ENCODE assay signal across 24 cellular contexts in the genomic region with DNA sequence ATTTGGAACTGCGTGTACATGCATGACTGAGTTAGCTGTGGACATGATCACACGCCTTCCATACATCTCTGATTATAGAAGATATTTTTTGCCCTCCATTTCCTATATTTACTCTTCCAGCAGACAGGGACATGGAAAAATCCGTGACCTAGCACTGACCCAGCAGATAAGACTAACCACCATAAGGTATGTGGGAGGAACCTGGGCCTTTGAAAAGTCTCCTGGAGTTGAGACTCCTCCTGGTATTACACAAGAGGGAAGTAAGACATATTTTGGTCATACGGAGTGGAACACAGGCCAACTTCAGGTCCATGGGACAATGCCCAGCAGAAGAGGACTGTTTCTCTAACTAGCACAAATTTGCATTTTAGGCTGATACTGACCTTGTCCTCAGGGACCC. TPM values are rescaled to one million over a fixed set of nuclear protein-coding genes. Genes with fewer than 3 reads are reported as not detected.
A peak's percentile ranks its signal among the peaks of the same experiment; 100 is the strongest.
DNase-seq lines count a peak whose midpoint lies in the region; ATAC-seq, FAIRE-seq and TF ChIP-seq lines count a peak whose summit lies in the region.
"Had no signal": no experiment of that assay in that cellular context is flagged by ENCODE, and none has a peak within 500 bp of the region (broad histone marks: within the 10 kb centered on the region; RNA-seq: fewer than 3 reads in every experiment).

No MANE protein-coding gene starts in this region.

- H3K79me2 ChIP-seq in H1 (ENCODE audit: control insufficient read depth in 1 of 2, insufficient read depth in 2 of 2, low read length in 2 of 2) (no peaks in the 10 kb centered on the region), trophoblast cell (ENCODE audit: control insufficient read depth, insufficient read depth, low read length, poor library complexity) (no peaks in the 10 kb centered on the region)

- intact Hi-C loops in Right ventricle myocardium superior (cut with DNase I), result no loop called here

- H2AFZ ChIP-seq in H1 (ENCODE audit: low read length), result no peak overlapping the region
- H2AFZ ChIP-seq in trophoblast cell (ENCODE audit: insufficient read depth, low read length, poor library complexity), result no peak overlapping the region

- H3K79me1 ChIP-seq in H1 (ENCODE audit: low read depth, low read length), result no peaks in the 10 kb centered on the region
- no peaks in the 10 kb centered on the region for H3K79me1 ChIP-seq in trophoblast cell (ENCODE audit: low read length)

- no peak overlapping the region; the same call in 1 of the 2 replicates for H2BK15ac ChIP-seq in H1 (ENCODE audit: low read length)

- H3K36me3 ChIP-seq in cardiac muscle cell (no peaks in the 10 kb centered on the region), H1 (ENCODE audit: control insufficient read depth in 2 of 4, insufficient read depth in 4 of 4, low read length in 3 of 4) (no peaks in the 10 kb centered on the region), trophoblast cell (ENCODE audit: control insufficient read depth in 1 of 2, insufficient read depth in 2 of 2, low read length in 2 of 2) (no peaks in the 10 kb centered on the region)

- WGBS in H1 (ENCODE audit: extremely low coverage in 1 of 2, insufficient coverage in 1 of 2, insufficient read length in 1 of 2, insufficient replicate concordance in 2 of 2, low coverage in 1 of 2, low lambda C conversion rate in 2 of 2, missing lambda C conversion rate in 1 of 2), 2 experiments, result 93% methylated on average over 4 of the region's 4 CpGs; no CpG with 5 or more reads in 1 of the 2 experiments
- no CpG with 5 or more reads among the region's 4 CpGs for WGBS in trophoblast cell (ENCODE audit: extremely low coverage, insufficient coverage, insufficient read length)

- no peak overlapping the region for H3K9ac ChIP-seq in H1 (replicated peaks in 1 of 4; ENCODE audit: extremely low read depth in 1 of 4, low read depth in 3 of 4, low read length in 3 of 4)
- no peak overlapping the region for H3K9ac ChIP-seq in trophoblast cell (ENCODE audit: low read length)

- H3K4me1 ChIP-seq in cardiac muscle cell (ENCODE audit: low read depth) (no peaks in the 10 kb centered on the region), H1 (replicated peaks in 1 of 4; ENCODE audit: control insufficient read depth in 3 of 4, insufficient read depth in 4 of 4, low read length in 3 of 4) (peaks cover 0 to 9% (median 4%) of the 10 kb centered on the region in 4 experiments; a peak in 4 of 7 replicates), trophoblast cell (ENCODE audit: control insufficient read depth in 1 of 2, insufficient read depth in 2 of 2, low read length in 2 of 2) (no peaks in the 10 kb centered on the region)

- H2BK120ac ChIP-seq in H1 (replicated peaks; ENCODE audit: low read depth, low read length), result peak overlapping the region; percentile 36
- H2BK120ac ChIP-seq in trophoblast cell (ENCODE audit: insufficient read depth, low read length, poor library complexity), result no peak overlapping the region

- TF ChIP-seq CTCF in cardiac muscle cell (IDR thresholded peaks at IDR 0.05; ENCODE audit: low read depth, low read length) (no peak), H1 (IDR thresholded peaks at IDR 0.05; ENCODE audit: control extremely low read depth in 1 of 3, insufficient read depth in 1 of 3, low read depth in 1 of 3, low read length in 3 of 3) (no peak)

- CTCF ChIA-PET in H1 (lab: Charles Lee; ENCODE audit: partially characterized antibody), result no interaction called here

- H3K4me2 ChIP-seq in H1 (ENCODE audit: insufficient read depth in 1 of 2, low read depth in 2 of 2, low read length in 2 of 2) (no peak overlapping the region), trophoblast cell (ENCODE audit: low read length) (no peak overlapping the region)

- no peak overlapping the region for H4K12ac ChIP-seq in trophoblast cell (ENCODE audit: low read depth, low read length)

- H3K56ac ChIP-seq in H1 (replicated peaks; ENCODE audit: insufficient read length, low read depth, low read length), result no peak overlapping the region

- no peak overlapping the region for H4K5ac ChIP-seq in H1 (ENCODE audit: insufficient read length, low read depth, low read length)

- no peak overlapping the region for H3K18ac ChIP-seq in H1 (ENCODE audit: extremely low read depth, low read length)
- no peak overlapping the region for H3K18ac ChIP-seq in trophoblast cell (ENCODE audit: low read length)

- H3K4ac ChIP-seq in H1 (replicated peaks; ENCODE audit: insufficient read length, low read depth, low read length) (no peak overlapping the region), trophoblast cell (ENCODE audit: low read depth, low read length) (no peak overlapping the region)

- H2AK5ac ChIP-seq in H1 (ENCODE audit: low read depth, low read length), result no peak overlapping the region
- H2AK5ac ChIP-seq in trophoblast cell (ENCODE audit: low read length), result no peak overlapping the region

- DNase-seq in cardiac muscle cell (ENCODE audit: low read depth in 1 of 2, low spot score in 1 of 2), result peak; percentile 13 to 29
- DNase-seq in Right ventricle myocardium superior, result no peak
- DNase-seq in RPMI7951 (ENCODE audit: low read depth), result peak; percentile 76
- no peak for DNase-seq in H1 (ENCODE audit: low read depth in 1 of 2, low spot score in 2 of 2)
- DNase-seq in trophoblast cell, result peak; percentile 67 to 81
- DNase-seq in cerebellar cortex (ENCODE audit: low spot score), result no peak
- DNase-seq in DMS79 (lab: John Stamatoyannopoulos, UW), result no peak
- DNase-seq: ACHN; activated CD4-positive, alpha-beta T cell treated with anti-CD3 and anti-CD28 coated beads for 4 hours; activated naive CD4-positive, alpha-beta T cell treated with anti-CD3 and anti-CD28 coated beads, Interleukin-2, amount 50 U/mL, for 16 hours; activated T-cell treated with anti-CD3 and anti-CD28 coated beads for 4 hours; EL; erythroblast; H9; KBM-7; NCI-H1105 treated with DMSO at 0.1 percent for 48 hours; NCI-H2107; NCI-H526; stimulated activated naive CD4-positive, alpha-beta T cell treated with Interleukin-2 at 50 U/mL for 16 hours had no signal

- POLR2A ChIA-PET in H1 (lab: Charles Lee; ENCODE audit: partially characterized antibody), result no interaction called here

- ATAC-seq in Right ventricle myocardium superior (ENCODE audit: poor library complexity), result no peak
- ATAC-seq in HG03520 (IDR thresholded peaks at IDR 0.05; ENCODE audit: unreplicated experiment), result no peak
- ATAC-seq: sciatic nerve had no signal

- H3K4me3 ChIP-seq in cardiac muscle cell (no peak overlapping the region), H1 (ENCODE audit: extremely low read depth in 1 of 4, insufficient read depth in 2 of 4, low read depth in 3 of 4, low read length in 4 of 4) (no peak overlapping the region), trophoblast cell (ENCODE audit: low read depth, low read length) (no peak overlapping the region)

- H4K8ac ChIP-seq in H1 (ENCODE audit: extremely low read depth, insufficient read depth, low read length), result no peak overlapping the region
- no peak overlapping the region for H4K8ac ChIP-seq in trophoblast cell (ENCODE audit: low read depth, low read length)

- FAIRE-seq in H1 (lab: Jason Lieb, UNC), result no peak

- H2BK20ac ChIP-seq in H1 (ENCODE audit: low read length), result 0 out of 2 replicates have a peak overlapping the region, but pooled peaks have one; percentile 80

- TF ChIP-seq POLR2A in H1 (IDR thresholded peaks at IDR 0.05; ENCODE audit: control extremely low read depth in 1 of 2, low read depth in 2 of 2, low read length in 2 of 2), result no peak

- no peaks in the 10 kb centered on the region for H3K23me2 ChIP-seq in H1 (ENCODE audit: low read depth, low read length)

- H2BK12ac ChIP-seq in H1 (ENCODE audit: low read depth, low read length) (no peak overlapping the region), trophoblast cell (ENCODE audit: low read length) (no peak overlapping the region)

- H3K27me3 ChIP-seq in cardiac muscle cell (peaks cover 5% of the 10 kb centered on the region), H1 (replicated peaks in 1 of 4; ENCODE audit: control insufficient read depth in 3 of 4, extremely low read depth in 1 of 4, insufficient read depth in 3 of 4, low read length in 3 of 4) (no peaks in the 10 kb centered on the region), trophoblast cell (ENCODE audit: insufficient read depth, low read length) (no peaks in the 10 kb centered on the region)

- no peak for TF ChIP-seq RAD21 in H1 (IDR thresholded peaks at IDR 0.05 in 1 of 2, conservative IDR thresholded peaks at IDR 0.05 in 1 of 2; ENCODE audit: low read depth in 2 of 2, low read length in 2 of 2)

- H3K14ac ChIP-seq in H1 (ENCODE audit: insufficient read length) (no peak overlapping the region), trophoblast cell (ENCODE audit: low read length) (no peak overlapping the region)

- no peaks in the 10 kb centered on the region for H4K20me1 ChIP-seq in H1 (replicated peaks in 1 of 2; ENCODE audit: control insufficient read depth in 1 of 2, insufficient read depth in 2 of 2, low read length in 2 of 2)

- H3K27ac ChIP-seq in cardiac muscle cell (no peak overlapping the region), H1 (ENCODE audit: low read depth, low read length) (no peak overlapping the region), trophoblast cell (ENCODE audit: low read depth, low read length) (no peak overlapping the region)

- H3K9me3 ChIP-seq in cardiac muscle cell (ENCODE audit: low read depth) (no peaks in the 10 kb centered on the region), H1 (ENCODE audit: insufficient read depth in 2 of 2, low read depth in 1 of 2, low read length in 1 of 2) (no peaks in the 10 kb centered on the region), trophoblast cell (ENCODE audit: insufficient read depth, low read depth, low read length) (no peaks in the 10 kb centered on the region)

- no peak for TF ChIP-seq EP300 in H1 (IDR thresholded peaks at IDR 0.05; ENCODE audit: borderline replicate concordance in 1 of 2, low read depth in 2 of 2, low read length in 2 of 2)

- H3K23ac ChIP-seq in H1 (ENCODE audit: insufficient read length), result no peak overlapping the region
- no peak overlapping the region for H3K23ac ChIP-seq in trophoblast cell (ENCODE audit: low read length)

- H2BK5ac ChIP-seq in H1 (ENCODE audit: low read depth, low read length) (no peak overlapping the region), trophoblast cell (ENCODE audit: low read depth, low read length, poor library complexity) (no peak overlapping the region)

- H4K91ac ChIP-seq in H1 (replicated peaks; ENCODE audit: insufficient read length, low read length) (no peak overlapping the region), trophoblast cell (ENCODE audit: low read depth, low read length) (no peak overlapping the region)

RNA-seq across cellular contexts. Expression of a gene that starts 13.7 kb away (rescaled TPM):
- total RNA-seq in cardiac muscle cell (not detected in 2 replicates), Right ventricle myocardium superior (0.35 TPM)
- polyA plus RNA-seq in cardiac muscle cell (not detected in 2 replicates), H1 (2011; rRNA removed) (0.14 and 0.28 TPM in 2 replicates)
- 15.6 and 22.1 TPM in 2 replicates for total RNA-seq in RPMI7951 (2014; rRNA removed; shearing (Covaris generic))
- total RNA-seq in H1 (2021; fragmentation: NEBNext Ultra II Directional; extraction: Animal tissue kit (Norgen Biotek cat#: 25700)), result 0.54 and 0.99 TPM in 2 replicates
- 0.10 TPM for polyA plus RNA-seq in H1 (2011; cell fraction: cytosol; rRNA removed)
- polyA plus RNA-seq in H1 (2011; cell fraction: nucleus; rRNA removed), result 0.40 TPM
- 0.12 to 0.31 TPM in 2 of 4 replicates, not detected in the others for polyA plus RNA-seq in H1 (2012, experiment 1 of 2)
- polyA plus RNA-seq in H1 (2012, experiment 2 of 2), result 0.17 TPM
- not detected for polyA plus RNA-seq in H1 (2013, experiment 1 of 2)
- polyA plus RNA-seq in H1 (2013, experiment 2 of 2), result 0.07 TPM
- 0.32 TPM in 1 of 2 replicates, not detected in the other for polyA minus RNA-seq in H1 (2011; rRNA and poly(A)+ RNA removed)
- not detected for polyA minus RNA-seq in H1 (2011; cell fraction: cytosol; rRNA and poly(A)+ RNA removed)
- polyA minus RNA-seq in H1 (2011; cell fraction: nucleus; rRNA and poly(A)+ RNA removed), result not detected
- 0.14 and 0.31 TPM in 2 replicates for polyA plus RNA-seq in trophoblast cell (2013)

RNA-seq across cellular contexts. Expression of a gene that starts 24.0 kb away (rescaled TPM):
- total RNA-seq in cardiac muscle cell (not detected in 2 replicates), Right ventricle myocardium superior (not detected)
- polyA plus RNA-seq in cardiac muscle cell (not detected in 2 replicates), H1 (2011; rRNA removed) (0.03 and 0.08 TPM in 2 replicates)
- 2.9 and 3.1 TPM in 2 replicates for total RNA-seq in RPMI7951 (2014; rRNA removed; shearing (Covaris generic))
- not detected in 2 replicates for total RNA-seq in H1 (2021; fragmentation: NEBNext Ultra II Directional; extraction: Animal tissue kit (Norgen Biotek cat#: 25700))
- polyA plus RNA-seq in H1 (2011; cell fraction: cytosol; rRNA removed), result not detected
- polyA plus RNA-seq in H1 (2011; cell fraction: nucleus; rRNA removed), result not detected
- not detected in 4 replicates for polyA plus RNA-seq in H1 (2012, experiment 1 of 2)
- not detected for polyA plus RNA-seq in H1 (2012, experiment 2 of 2)
- polyA plus RNA-seq in H1 (2013, experiment 1 of 2), result not detected
- not detected for polyA plus RNA-seq in H1 (2013, experiment 2 of 2)
- not detected in 2 replicates for polyA minus RNA-seq in H1 (2011; rRNA and poly(A)+ RNA removed)
- polyA minus RNA-seq in H1 (2011; cell fraction: cytosol; rRNA and poly(A)+ RNA removed), result not detected
- polyA minus RNA-seq in H1 (2011; cell fraction: nucleus; rRNA and poly(A)+ RNA removed), result not detected
- polyA plus RNA-seq in trophoblast cell (2013), result not detected in 2 replicates
- total RNA-seq: glomerular endothelial cell, H9, omental fat pad, sciatic nerve, SK-MEL-5 had no signal

Comparison
In these comparisons a context has a peak if more than half of its experiments do, and no peak if none do; other contexts are left out.
1. DNase-seq: peak in cardiac muscle cell (2 of 2), RPMI7951 (single experiment) and trophoblast cell (2 of 2); none in Right ventricle myocardium superior (single experiment), H1 (0 of 2), cerebellar cortex (single experiment) and DMS79 (single experiment).